ENCODE assay signal across 8 cellular contexts in genomic region chr5:68239485-68239884, GRCh38. TPM values are rescaled to one million over a fixed set of nuclear protein-coding genes. Genes with fewer than 3 reads are reported as not detected.
DNase-seq lines count a peak whose midpoint lies in the region; ATAC-seq and TF ChIP-seq lines count a peak whose summit lies in the region.

No MANE protein-coding gene starts in this region.

- peaks cover 7% of the 10 kb centered on the region for H3K36me3 Mint-ChIP-seq in activated CD4-positive, alpha-beta memory T cell treated with anti-CD3 and anti-CD28 coated beads for 36 hours
- peaks cover 11% of the 10 kb centered on the region for H3K36me3 Mint-ChIP-seq in effector memory CD8-positive, alpha-beta T cell (ENCODE audit: insufficient read depth)
- H3K36me3 Mint-ChIP-seq in nephron (ENCODE audit: low read depth), result peaks cover 17% of the 10 kb centered on the region

- H3K27me3 Mint-ChIP-seq in activated CD4-positive, alpha-beta memory T cell treated with anti-CD3 and anti-CD28 coated beads for 36 hours, result no peaks in the 10 kb centered on the region
- H3K27me3 Mint-ChIP-seq in effector memory CD8-positive, alpha-beta T cell, result no peaks in the 10 kb centered on the region
- no peaks in the 10 kb centered on the region for H3K27me3 Mint-ChIP-seq in nephron (ENCODE audit: low read depth)

- peaks cover 3% of the 10 kb centered on the region; the same call in 1 of the 2 replicates for H4K20me1 ChIP-seq in BLaER1

- H3K4me3 Mint-ChIP-seq in activated CD4-positive, alpha-beta memory T cell treated with anti-CD3 and anti-CD28 coated beads for 36 hours, result peak overlapping the region; percentile 52
- peak overlapping the region; percentile 36 to 61 for H3K4me3 Mint-ChIP-seq in effector memory CD8-positive, alpha-beta T cell
- H3K4me3 Mint-ChIP-seq in nephron, result peak overlapping the region in 1 of 3 experiments; percentile 40

- peaks cover 82% of the 10 kb centered on the region for H3K4me1 Mint-ChIP-seq in activated CD4-positive, alpha-beta memory T cell treated with anti-CD3 and anti-CD28 coated beads for 36 hours (ENCODE audit: low read depth)
- peaks cover 48 to 74% of the 10 kb centered on the region in 2 donors for H3K4me1 Mint-ChIP-seq in effector memory CD8-positive, alpha-beta T cell (ENCODE audit: low read depth in 2 of 2)
- peaks cover 73% of the 10 kb centered on the region for H3K4me1 Mint-ChIP-seq in nephron

- no peak for TF ChIP-seq CTCF in nephron (IDR thresholded peaks at IDR 0.05; ENCODE audit: unreplicated experiment in 3 of 3)

- POLR2A ChIA-PET in activated CD4-positive, alpha-beta memory T cell treated with anti-CD3 and anti-CD28 coated beads for 36 hours (lab: Charles Lee), result no interaction called here

- peak; percentile 94 for DNase-seq in Jurkat, Clone E6-1 (ENCODE audit: low read depth, low spot score)
- peak; percentile 88 for DNase-seq in activated CD4-positive, alpha-beta memory T cell treated with anti-CD3 and anti-CD28 coated beads for 36 hours
- DNase-seq in effector memory CD8-positive, alpha-beta T cell, result peak; percentile 72 to 79 (median 77)
- DNase-seq in stimulated activated naive CD4-positive, alpha-beta T cell (lab: John Stamatoyannopoulos, UW), result peak; percentile 62 to 87 (median 80)
- no peak for DNase-seq in iPS-NIHi11 (ENCODE audit: low spot score)

- no peaks in the 10 kb centered on the region for H3K9me3 ChIP-seq in BLaER1

- peak overlapping the region; percentile 59 for H3K4me3 ChIP-seq in BLaER1
- H3K4me3 ChIP-seq in Jurkat, Clone E6-1 (ENCODE audit: low read length), result peak overlapping the region; percentile 27

- CTCF ChIA-PET in activated CD4-positive, alpha-beta memory T cell treated with anti-CD3 and anti-CD28 coated beads for 36 hours (lab: Charles Lee), result interaction anchor here (0.6 to 1.1 kb wide), 4 partner anchors 15 to 127 kb away, joined by 3 to 4 read pairs (median 3); partner anchors contain the start of gene PIK3R1

- peak overlapping the region; percentile 86 for H3K4me2 ChIP-seq in BLaER1

- H3K36me3 ChIP-seq in BLaER1, result peaks cover 3% of the 10 kb centered on the region; the same call in 1 of the 2 replicates

- peaks cover 91% of the 10 kb centered on the region for H3K4me1 ChIP-seq in BLaER1

- no peaks in the 10 kb centered on the region for H3K27me3 ChIP-seq in BLaER1

- peak overlapping the region; percentile 58 for H3K27ac Mint-ChIP-seq in activated CD4-positive, alpha-beta memory T cell treated with anti-CD3 and anti-CD28 coated beads for 36 hours
- H3K27ac Mint-ChIP-seq in effector memory CD8-positive, alpha-beta T cell, result peak overlapping the region; percentile 87 to 92
- peak overlapping the region; percentile 52 to 88 (median 75) for H3K27ac Mint-ChIP-seq in nephron

- peak overlapping the region; percentile 89 for H3K27ac ChIP-seq in BLaER1

- ATAC-seq in GM21423 (IDR thresholded peaks at IDR 0.05; ENCODE audit: unreplicated experiment), result peak; percentile 86
- peak; percentile 98 for ATAC-seq in effector memory CD8-positive, alpha-beta T cell (replicated peaks)

- H3K9me3 Mint-ChIP-seq in activated CD4-positive, alpha-beta memory T cell treated with anti-CD3 and anti-CD28 coated beads for 36 hours, result no peaks in the 10 kb centered on the region
- H3K9me3 Mint-ChIP-seq in effector memory CD8-positive, alpha-beta T cell, result no peaks in the 10 kb centered on the region
- no peaks in the 10 kb centered on the region for H3K9me3 Mint-ChIP-seq in nephron

- peak overlapping the region; percentile 79 for H3K9ac ChIP-seq in BLaER1

- intact Hi-C loops in activated CD4-positive, alpha-beta memory T cell treated with anti-CD3 and anti-CD28 coated beads for 36 hours (cut with micrococcal nuclease), result loop anchor here (1.0 to 2.0 kb wide), 3 partner anchors 12 to 35 kb away; partner anchors contain the start of gene PIK3R1

RNA-seq across cellular contexts. Expression of gene PIK3R1, which starts 23.9 kb away (rescaled TPM):
- polyA plus RNA-seq in Jurkat, Clone E6-1 (2012; ENCODE audit: insufficient read depth, insufficient read length), result 16.1 TPM
- total RNA-seq in activated CD4-positive, alpha-beta memory T cell treated with anti-CD3 and anti-CD28 coated beads for 36 hours, result 10 to 100 TPM; 35.3 to 40.9 TPM
